Comparison of ENCODE assay signal across 15 cellular contexts in the genomic region with DNA sequence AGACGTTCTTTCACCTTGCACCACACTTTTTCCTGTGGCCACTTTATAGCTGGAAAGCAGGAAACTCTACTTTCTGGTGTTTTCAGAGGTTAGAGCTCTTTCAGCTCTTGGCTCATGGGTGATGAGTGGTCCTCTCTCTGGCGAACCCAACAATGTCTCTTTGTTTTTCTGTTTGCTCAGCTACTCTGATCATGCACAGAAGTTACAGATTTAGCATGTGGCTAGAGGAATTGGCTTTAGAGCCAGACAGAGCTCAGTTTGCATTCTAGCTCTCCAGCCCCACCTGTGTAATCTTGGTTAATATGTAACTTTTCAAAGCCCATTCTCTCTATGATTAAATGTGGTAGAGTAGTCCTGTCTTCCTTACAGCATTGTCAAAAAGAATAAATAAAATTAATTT.
DNase-seq lines count a peak whose midpoint lies in the region; ATAC-seq and TF ChIP-seq lines count a peak whose summit lies in the region.
"Had no signal": no experiment of that assay in that cellular context is flagged by ENCODE, and none has a peak within 500 bp of the region (broad histone marks: within the 10 kb centered on the region; RNA-seq: fewer than 3 reads in every experiment).

No MANE protein-coding gene starts in this region.

- H3K27ac ChIP-seq in mucosa of rectum (ENCODE audit: low read depth in 2 of 2, low read length in 2 of 2): peak overlapping the region; percentile 72
- H3K27ac ChIP-seq: 22Rv1, BLaER1 had no signal

- no peaks in the 10 kb centered on the region for H3K27me3 ChIP-seq in mucosa of rectum (ENCODE audit: control insufficient read depth in 2 of 2, insufficient read depth in 2 of 2, low read length in 2 of 2)
- H3K27me3 ChIP-seq: BLaER1 had no signal

- peaks cover 6 to 12% of the 10 kb centered on the region in 2 donors for H3K4me1 ChIP-seq in mucosa of rectum (ENCODE audit: control insufficient read depth in 2 of 2, insufficient read depth in 2 of 2, low read length in 2 of 2)
- H3K4me1 ChIP-seq: BLaER1, HAP-1 had no signal

- peak; percentile 89 for ATAC-seq in left colon
- ATAC-seq in SK-N-SH treated with all-trans-retinoic acid at 6 μM for 48 hours: no peak
- no peak for ATAC-seq in Right ventricle myocardium inferior

- H3K9ac ChIP-seq in mucosa of rectum (ENCODE audit: low read depth in 1 of 2, low read length in 2 of 2): no peak overlapping the region
- H3K9ac ChIP-seq: BLaER1 had no signal

- H3K9me3 ChIP-seq in mucosa of rectum (ENCODE audit: control insufficient read depth in 2 of 2, low read length in 2 of 2): no peaks in the 10 kb centered on the region
- H3K9me3 ChIP-seq: HAP-1 had no signal

- peak overlapping the region in 1 of 2 donors; percentile 43 for H3K4me3 ChIP-seq in mucosa of rectum (ENCODE audit: low read length in 2 of 2)
- H3K4me3 ChIP-seq: BLaER1, HAP-1 had no signal

- DNase-seq in Ammon's horn (ENCODE audit: low spot score) (peak; percentile 53), SW480 (ENCODE audit: low spot score) (peak; percentile 81), left colon (no peak), NCI-H2029 (lab: John Stamatoyannopoulos, UW) (no peak), Right ventricle myocardium inferior (ENCODE audit: missing footprints) (no peak), islet precursor cell (no peak)
- DNase-seq: DMS153, NCI-H1092, NCI-H1694, NCI-H446 had no signal

- intact Hi-C loops in left colon (cut with DNase I, micrococcal nuclease): no loop called here
- intact Hi-C loops in Right ventricle myocardium inferior (cut with DNase I): no loop called here

- H3K36me3 ChIP-seq in mucosa of rectum (ENCODE audit: control insufficient read depth in 2 of 2, insufficient read depth in 2 of 2, low read length in 2 of 2): no peaks in the 10 kb centered on the region
- H3K36me3 ChIP-seq: BLaER1, HAP-1 had no signal

TF ChIP-seq in SK-N-SH treated with all-trans-retinoic acid at 6 μM for 48 hours, 23 proteins besides CTCF, POLR2A, EP300 and RAD21:
- TF ChIP-seq ESRRG (CRISPR knock-in tag; IDR thresholded peaks at IDR 0.05) (no peak), SNAI2 (CRISPR knock-in tag; IDR thresholded peaks at IDR 0.05) (no peak), BACH2 (CRISPR knock-in tag; IDR thresholded peaks at IDR 0.05; ENCODE audit: borderline replicate concordance) (no peak), ISL1 (CRISPR knock-in tag; IDR thresholded peaks at IDR 0.05) (no peak), GLIS3 (CRISPR knock-in tag; IDR thresholded peaks at IDR 0.05) (no peak), ZC3H10 (CRISPR knock-in tag; IDR thresholded peaks at IDR 0.05) (no peak), ZFP30 (CRISPR knock-in tag; IDR thresholded peaks at IDR 0.05) (no peak), TOX (CRISPR knock-in tag; IDR thresholded peaks at IDR 0.05; ENCODE audit: borderline replicate concordance) (no peak), ZNF70 (CRISPR knock-in tag; IDR thresholded peaks at IDR 0.05) (no peak), ZNF565 (CRISPR knock-in tag; conservative IDR thresholded peaks at IDR 0.05; ENCODE audit: low read depth) (no peak), PPARA (CRISPR knock-in tag; IDR thresholded peaks at IDR 0.05; ENCODE audit: borderline replicate concordance) (no peak), OSR1 (CRISPR knock-in tag; IDR thresholded peaks at IDR 0.05) (no peak), RARB (CRISPR knock-in tag; IDR thresholded peaks at IDR 0.05) (no peak), ZNF8 (CRISPR knock-in tag; IDR thresholded peaks at IDR 0.05) (no peak)
- TF ChIP-seq, protein P1, sequence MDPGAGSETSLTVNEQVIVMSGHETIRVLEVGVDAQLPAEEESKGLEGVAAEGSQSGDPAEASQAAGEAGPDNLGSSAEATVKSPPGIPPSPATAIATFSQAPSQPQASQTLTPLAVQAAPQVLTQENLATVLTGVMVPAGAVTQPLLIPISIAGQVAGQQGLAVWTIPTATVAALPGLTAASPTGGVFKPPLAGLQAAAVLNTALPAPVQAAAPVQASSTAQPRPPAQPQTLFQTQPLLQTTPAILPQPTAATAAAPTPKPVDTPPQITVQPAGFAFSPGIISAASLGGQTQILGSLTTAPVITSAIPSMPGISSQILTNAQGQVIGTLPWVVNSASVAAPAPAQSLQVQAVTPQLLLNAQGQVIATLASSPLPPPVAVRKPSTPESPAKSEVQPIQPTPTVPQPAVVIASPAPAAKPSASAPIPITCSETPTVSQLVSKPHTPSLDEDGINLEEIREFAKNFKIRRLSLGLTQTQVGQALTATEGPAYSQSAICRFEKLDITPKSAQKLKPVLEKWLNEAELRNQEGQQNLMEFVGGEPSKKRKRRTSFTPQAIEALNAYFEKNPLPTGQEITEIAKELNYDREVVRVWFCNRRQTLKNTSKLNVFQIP (CRISPR knock-in tag; IDR thresholded peaks at IDR 0.05; ENCODE audit: borderline replicate concordance, low read depth): no peak
- TF ChIP-seq, protein P2, sequence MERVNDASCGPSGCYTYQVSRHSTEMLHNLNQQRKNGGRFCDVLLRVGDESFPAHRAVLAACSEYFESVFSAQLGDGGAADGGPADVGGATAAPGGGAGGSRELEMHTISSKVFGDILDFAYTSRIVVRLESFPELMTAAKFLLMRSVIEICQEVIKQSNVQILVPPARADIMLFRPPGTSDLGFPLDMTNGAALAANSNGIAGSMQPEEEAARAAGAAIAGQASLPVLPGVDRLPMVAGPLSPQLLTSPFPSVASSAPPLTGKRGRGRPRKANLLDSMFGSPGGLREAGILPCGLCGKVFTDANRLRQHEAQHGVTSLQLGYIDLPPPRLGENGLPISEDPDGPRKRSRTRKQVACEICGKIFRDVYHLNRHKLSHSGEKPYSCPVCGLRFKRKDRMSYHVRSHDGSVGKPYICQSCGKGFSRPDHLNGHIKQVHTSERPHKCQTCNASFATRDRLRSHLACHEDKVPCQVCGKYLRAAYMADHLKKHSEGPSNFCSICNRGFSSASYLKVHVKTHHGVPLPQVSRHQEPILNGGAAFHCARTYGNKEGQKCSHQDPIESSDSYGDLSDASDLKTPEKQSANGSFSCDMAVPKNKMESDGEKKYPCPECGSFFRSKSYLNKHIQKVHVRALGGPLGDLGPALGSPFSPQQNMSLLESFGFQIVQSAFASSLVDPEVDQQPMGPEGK (CRISPR knock-in tag; IDR thresholded peaks at IDR 0.05; ENCODE audit: borderline replicate concordance): no peak
- TF ChIP-seq, protein P3, sequence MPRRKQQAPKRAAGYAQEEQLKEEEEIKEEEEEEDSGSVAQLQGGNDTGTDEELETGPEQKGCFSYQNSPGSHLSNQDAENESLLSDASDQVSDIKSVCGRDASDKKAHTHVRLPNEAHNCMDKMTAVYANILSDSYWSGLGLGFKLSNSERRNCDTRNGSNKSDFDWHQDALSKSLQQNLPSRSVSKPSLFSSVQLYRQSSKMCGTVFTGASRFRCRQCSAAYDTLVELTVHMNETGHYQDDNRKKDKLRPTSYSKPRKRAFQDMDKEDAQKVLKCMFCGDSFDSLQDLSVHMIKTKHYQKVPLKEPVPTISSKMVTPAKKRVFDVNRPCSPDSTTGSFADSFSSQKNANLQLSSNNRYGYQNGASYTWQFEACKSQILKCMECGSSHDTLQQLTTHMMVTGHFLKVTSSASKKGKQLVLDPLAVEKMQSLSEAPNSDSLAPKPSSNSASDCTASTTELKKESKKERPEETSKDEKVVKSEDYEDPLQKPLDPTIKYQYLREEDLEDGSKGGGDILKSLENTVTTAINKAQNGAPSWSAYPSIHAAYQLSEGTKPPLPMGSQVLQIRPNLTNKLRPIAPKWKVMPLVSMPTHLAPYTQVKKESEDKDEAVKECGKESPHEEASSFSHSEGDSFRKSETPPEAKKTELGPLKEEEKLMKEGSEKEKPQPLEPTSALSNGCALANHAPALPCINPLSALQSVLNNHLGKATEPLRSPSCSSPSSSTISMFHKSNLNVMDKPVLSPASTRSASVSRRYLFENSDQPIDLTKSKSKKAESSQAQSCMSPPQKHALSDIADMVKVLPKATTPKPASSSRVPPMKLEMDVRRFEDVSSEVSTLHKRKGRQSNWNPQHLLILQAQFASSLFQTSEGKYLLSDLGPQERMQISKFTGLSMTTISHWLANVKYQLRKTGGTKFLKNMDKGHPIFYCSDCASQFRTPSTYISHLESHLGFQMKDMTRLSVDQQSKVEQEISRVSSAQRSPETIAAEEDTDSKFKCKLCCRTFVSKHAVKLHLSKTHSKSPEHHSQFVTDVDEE (CRISPR knock-in tag; IDR thresholded peaks at IDR 0.05): no peak
- TF ChIP-seq, protein P4, sequence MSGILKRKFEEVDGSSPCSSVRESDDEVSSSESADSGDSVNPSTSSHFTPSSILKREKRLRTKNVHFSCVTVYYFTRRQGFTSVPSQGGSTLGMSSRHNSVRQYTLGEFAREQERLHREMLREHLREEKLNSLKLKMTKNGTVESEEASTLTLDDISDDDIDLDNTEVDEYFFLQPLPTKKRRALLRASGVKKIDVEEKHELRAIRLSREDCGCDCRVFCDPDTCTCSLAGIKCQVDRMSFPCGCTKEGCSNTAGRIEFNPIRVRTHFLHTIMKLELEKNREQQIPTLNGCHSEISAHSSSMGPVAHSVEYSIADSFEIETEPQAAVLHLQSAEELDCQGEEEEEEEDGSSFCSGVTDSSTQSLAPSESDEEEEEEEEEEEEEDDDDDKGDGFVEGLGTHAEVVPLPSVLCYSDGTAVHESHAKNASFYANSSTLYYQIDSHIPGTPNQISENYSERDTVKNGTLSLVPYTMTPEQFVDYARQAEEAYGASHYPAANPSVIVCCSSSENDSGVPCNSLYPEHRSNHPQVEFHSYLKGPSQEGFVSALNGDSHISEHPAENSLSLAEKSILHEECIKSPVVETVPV (CRISPR knock-in tag; IDR thresholded peaks at IDR 0.05): no peak

Comparison
In these comparisons a context has a peak if more than half of its experiments do, and no peak if none do; other contexts are left out.
1. DNase-seq: peak in Ammon's horn (single experiment) and SW480 (single experiment); none in left colon (0 of 2), NCI-H2029 (single experiment), Right ventricle myocardium inferior (single experiment) and islet precursor cell (single experiment).